ENCODE assay signal across 8 cellular contexts in genomic region chr1:120981489-120982087, GRCh38.
DNase-seq lines count a peak whose midpoint lies in the region; ATAC-seq, FAIRE-seq and TF ChIP-seq lines count a peak whose summit lies in the region.
"Not testable (repeated sequence)": the region's sequence is repeated elsewhere in the genome, so short reads cannot be mapped to it uniquely, and the experiment has no call there.

No MANE protein-coding gene starts in this region.

- in situ Hi-C loops in transverse colon (cut with MboI; ENCODE audit: low pct_ligation_motif_present in 1 of 4, low pct_unique_long_range_greater_than_20kb in 1 of 4, low sequenced_read_pairs in 3 of 4), result not testable (repeated sequence)

- not testable (repeated sequence) for H3K9me3 ChIP-seq in astrocyte (ENCODE audit: insufficient read depth, low read depth, low read length); breast epithelium; right lobe of liver; pancreas; transverse colon

- not testable (repeated sequence) for H3K4me1 ChIP-seq in astrocyte (ENCODE audit: insufficient read depth, low read length); breast epithelium; foreskin keratinocyte; right lobe of liver; pancreas; transverse colon

- TF ChIP-seq EP300 in transverse colon (IDR thresholded peaks at IDR 0.05; ENCODE audit: low read depth), result not testable (repeated sequence)

- not testable (repeated sequence) for H3K9me3 Mint-ChIP-seq in astrocyte (ENCODE audit: unreplicated experiment)

- WGBS in right lobe of liver (ENCODE audit: insufficient coverage, low coverage, low lambda C conversion rate, missing lambda C conversion rate), result 60% methylated on average over 1 of the region's 3 CpGs
- 24 to 31% methylated on average over 3 of the region's 3 CpGs for WGBS in pancreas, 2 donors
- 53% methylated on average over 3 of the region's 3 CpGs; no CpG with 5 or more reads in 1 of the 2 donors for WGBS in transverse colon (ENCODE audit: low coverage in 1 of 2), 2 donors

- not testable (repeated sequence) for H3K27ac Mint-ChIP-seq in astrocyte (ENCODE audit: unreplicated experiment)

- not testable (repeated sequence) for H3K79me2 ChIP-seq in astrocyte (ENCODE audit: insufficient read depth, low read length)

- H3K4me3 ChIP-seq in LNCaP clone FGC (ENCODE audit: low read depth, low read length); astrocyte (ENCODE audit: insufficient read depth, low read depth, low read length); breast epithelium; epithelial cell of esophagus (ENCODE audit: low read length); right lobe of liver; pancreas; transverse colon: not testable (repeated sequence)

- not testable (repeated sequence) for H4K20me1 ChIP-seq in astrocyte (ENCODE audit: insufficient read depth, low read length)

- not testable (repeated sequence) for H3K27me3 ChIP-seq in astrocyte (ENCODE audit: insufficient read depth, low read length); breast epithelium; foreskin keratinocyte; right lobe of liver; pancreas; transverse colon

- ATAC-seq in foreskin keratinocyte, result not testable (repeated sequence)
- ATAC-seq in right lobe of liver (peak in 3 of 4 donors; percentile 68 to 88 (median 72)), pancreas (peak; percentile 63 to 85 (median 77))

- not testable (repeated sequence) for TF ChIP-seq CTCF in LNCaP clone FGC (IDR thresholded peaks at IDR 0.05; ENCODE audit: control insufficient read depth, extremely low read depth, insufficient read depth); astrocyte (IDR thresholded peaks at IDR 0.05; ENCODE audit: insufficient read depth, low read depth, low read length); breast epithelium (IDR thresholded peaks at IDR 0.05); epithelial cell of esophagus (IDR thresholded peaks at IDR 0.05; ENCODE audit: insufficient read depth, low read depth, low read length, missing control alignments); foreskin keratinocyte (conservative IDR thresholded peaks at IDR 0.05); right lobe of liver (IDR thresholded peaks at IDR 0.05); pancreas (IDR thresholded peaks at IDR 0.05); transverse colon (IDR thresholded peaks at IDR 0.05)

- H3K36me3 ChIP-seq in astrocyte (ENCODE audit: insufficient read depth, low read length); breast epithelium; right lobe of liver; pancreas; transverse colon: not testable (repeated sequence)

- H3K4me1 Mint-ChIP-seq in astrocyte (ENCODE audit: low read depth, unreplicated experiment), result not testable (repeated sequence)

- DNase-seq in LNCaP clone FGC (ENCODE audit: low read depth) (peak; percentile 3), astrocyte (ENCODE audit: low read depth) (peak; percentile 2), breast epithelium (ENCODE audit: low spot score in 2 of 2) (peak in 1 of 2 donors; percentile 74), epithelial cell of esophagus (ENCODE audit: low read depth) (peak; percentile 3), foreskin keratinocyte (peak; percentile 10 to 26), pancreas (peak in 3 of 6 donors; percentile 6 to 18 (median 11)), transverse colon (peak; percentile 8)
- DNase-seq in right lobe of liver, result not testable (repeated sequence)

- not testable (repeated sequence) for FAIRE-seq in astrocyte (lab: Jason Lieb, UNC); pancreas (lab: Jason Lieb, UNC)

- not testable (repeated sequence) for H3K4me2 ChIP-seq in astrocyte (ENCODE audit: low read length)

- H3K4me3 Mint-ChIP-seq in astrocyte (ENCODE audit: unreplicated experiment), result not testable (repeated sequence)

- intact Hi-C loops in breast epithelium (cut with DNase I; ENCODE audit: low total_unique reads); right lobe of liver (cut with DNase I); pancreas (cut with DNase I); transverse colon (cut with DNase I; ENCODE audit: low total_unique reads): not testable (repeated sequence)

- not testable (repeated sequence) for H3K36me3 Mint-ChIP-seq in astrocyte (ENCODE audit: low read depth, unreplicated experiment)

- H3K27me3 Mint-ChIP-seq in astrocyte (ENCODE audit: low read depth, unreplicated experiment), result not testable (repeated sequence)

- not testable (repeated sequence) for H2AFZ ChIP-seq in astrocyte (ENCODE audit: low read depth, low read length)

- TF ChIP-seq POLR2A in breast epithelium (IDR thresholded peaks at IDR 0.05); right lobe of liver (IDR thresholded peaks at IDR 0.05); transverse colon (IDR thresholded peaks at IDR 0.05): not testable (repeated sequence)

- H3K27ac ChIP-seq in astrocyte (ENCODE audit: low read depth, low read length); foreskin keratinocyte; right lobe of liver; transverse colon: not testable (repeated sequence)
- peak overlapping the region; percentile 62 for H3K27ac ChIP-seq in breast epithelium
- H3K27ac ChIP-seq in pancreas, result peak overlapping the region in 1 of 4 donors; percentile 12

- H3K9ac ChIP-seq in astrocyte (ENCODE audit: low read length), result not testable (repeated sequence)
